Comparison of ENCODE assay signal across 9 cellular contexts in genomic region chr7:45888185-45888992, GRCh38. TPM values are rescaled to one million over a fixed set of nuclear protein-coding genes. Genes with fewer than 3 reads are reported as not detected.
DNase-seq lines count a peak whose midpoint lies in the region; ATAC-seq and TF ChIP-seq lines count a peak whose summit lies in the region.
"Had no signal": no experiment of that assay in that cellular context is flagged by ENCODE, and none has a peak within 500 bp of the region (broad histone marks: within the 10 kb centered on the region; RNA-seq: fewer than 3 reads in every experiment).

TSS of gene IGFBP1 (plus strand) at chr7:45888488. CDS start at chr7:45888653, 165 bp downstream.

- peaks cover 37% of the 10 kb centered on the region for H3K27me3 Mint-ChIP-seq in activated naive CD8-positive, alpha-beta T cell

- peak within 1 kb of the TSS; percentile 40 for H3K4me3 Mint-ChIP-seq in activated naive CD8-positive, alpha-beta T cell

- DNase-seq in right cardiac atrium (peak in 1 of 3 donors; percentile 55), skeletal muscle cell (ENCODE audit: low read depth) (no peak), NCI-H510A treated with DMSO at 0.1 percent for 48 hours (lab: John Stamatoyannopoulos, UW) (no peak)
- no peak for DNase-seq in activated naive CD4-positive, alpha-beta T cell treated with Interleukin-2 at 50 U/mL for 16 hours

- CTCF ChIA-PET in HEK293 (lab: Yijun Ruan, JAX) = interaction anchor here (0.6 to 1.4 kb wide), 5 partner anchors 24 to 433 kb away, joined by 3 to 4 read pairs (median 3); no protein-coding TSS in a partner anchor

- no peaks in the 10 kb centered on the region for H3K36me3 ChIP-seq in HEK293 (ENCODE audit: control insufficient read depth in 2 of 2, insufficient read depth in 1 of 2, low read length in 2 of 2)
- H3K36me3 ChIP-seq: gastroesophageal sphincter had no signal

- peaks cover 5% of the 10 kb centered on the region for H3K4me1 Mint-ChIP-seq in activated naive CD8-positive, alpha-beta T cell (ENCODE audit: low read depth)

- ATAC-seq in right cardiac atrium = peak; percentile 48 to 58
- ATAC-seq in HG03442 (IDR thresholded peaks at IDR 0.05; ENCODE audit: unreplicated experiment) = no peak
- ATAC-seq: gastroesophageal sphincter had no signal

- H3K27ac ChIP-seq in HEK293 (ENCODE audit: extremely low read depth, low read depth, low read length) (no peak within 1 kb of the TSS), right cardiac atrium (ENCODE audit: low read length) (no peak within 1 kb of the TSS)
- H3K27ac ChIP-seq: gastroesophageal sphincter had no signal

- no peak for TF ChIP-seq CTCF in HEK293 (tag by site-specific recombination; IDR thresholded peaks at IDR 0.05)

- H3K4me1 ChIP-seq in HEK293 (ENCODE audit: control insufficient read depth, insufficient read depth, low read length) (no peaks in the 10 kb centered on the region), right cardiac atrium (ENCODE audit: control insufficient read depth, insufficient read depth, low read length) (no peaks in the 10 kb centered on the region)

- H3K9me3 Mint-ChIP-seq in activated naive CD8-positive, alpha-beta T cell (ENCODE audit: low read depth) = no peaks in the 10 kb centered on the region

- H3K27me3 ChIP-seq in right cardiac atrium (ENCODE audit: control insufficient read depth, insufficient read depth) = no peaks in the 10 kb centered on the region

- intact Hi-C loops in right cardiac atrium (cut with DNase I) = no loop called here

- WGBS in right cardiac atrium = 3% methylated on average over 73 of the region's 73 CpGs

- no peaks in the 10 kb centered on the region for H3K9me3 ChIP-seq in HEK293 (ENCODE audit: control insufficient read depth, insufficient read depth, low read depth, low read length)
- H3K9me3 ChIP-seq in right cardiac atrium (ENCODE audit: control insufficient read depth, low read length) = no peaks in the 10 kb centered on the region
- H3K9me3 ChIP-seq: gastroesophageal sphincter had no signal

- POLR2A ChIA-PET in HEK293 (lab: Yijun Ruan, JAX) = no interaction called here

- H3K36me3 Mint-ChIP-seq in activated naive CD8-positive, alpha-beta T cell = no peaks in the 10 kb centered on the region

- H3K4me3 ChIP-seq in HEK293 (ENCODE audit: low read depth, low read length) = peak within 1 kb of the TSS; percentile 10
- peak within 1 kb of the TSS; percentile 2 for H3K4me3 ChIP-seq in right cardiac atrium (ENCODE audit: low read length)
- peak within 1 kb of the TSS; percentile 41 for H3K4me3 ChIP-seq in skeletal muscle cell (ENCODE audit: low read depth, low read length)

- H3K27ac Mint-ChIP-seq in activated naive CD8-positive, alpha-beta T cell = no peak within 1 kb of the TSS

TF ChIP-seq in HEK293, 187 proteins besides CTCF, POLR2A, EP300 and RAD21:
- TF ChIP-seq ZNF324 (tag by site-specific recombination; IDR thresholded peaks at IDR 0.05) = no peak
- no peak for TF ChIP-seq ZSCAN23 (tag by site-specific recombination; IDR thresholded peaks at IDR 0.05)
- TF ChIP-seq ZNF239 (tag by site-specific recombination; IDR thresholded peaks at IDR 0.05) = no peak
- TF ChIP-seq ZNF704 (tag by site-specific recombination; IDR thresholded peaks at IDR 0.05) = no peak
- TF ChIP-seq BCL6B (tag by site-specific recombination; IDR thresholded peaks at IDR 0.05) = no peak

RNA-seq across cellular contexts. Expression of gene IGFBP1, which starts in this region (rescaled TPM):
- total RNA-seq in right cardiac atrium = under 1 TPM in 1 of 4 donors, not detected in 3; 0.25 TPM
- polyA plus RNA-seq in right cardiac atrium = 0.14 TPM
- total RNA-seq: gastroesophageal sphincter, SK-MEL-5 had no signal

Comparison
In these comparisons a context has a peak if more than half of its experiments do, and no peak if none do; other contexts are left out.
1. Peak in ATAC-seq and H3K4me3 ChIP-seq in right cardiac atrium; RNA of the gene not detected or under 1 TPM.